ENCODE assay signal across 15 cellular contexts in the genomic region with DNA sequence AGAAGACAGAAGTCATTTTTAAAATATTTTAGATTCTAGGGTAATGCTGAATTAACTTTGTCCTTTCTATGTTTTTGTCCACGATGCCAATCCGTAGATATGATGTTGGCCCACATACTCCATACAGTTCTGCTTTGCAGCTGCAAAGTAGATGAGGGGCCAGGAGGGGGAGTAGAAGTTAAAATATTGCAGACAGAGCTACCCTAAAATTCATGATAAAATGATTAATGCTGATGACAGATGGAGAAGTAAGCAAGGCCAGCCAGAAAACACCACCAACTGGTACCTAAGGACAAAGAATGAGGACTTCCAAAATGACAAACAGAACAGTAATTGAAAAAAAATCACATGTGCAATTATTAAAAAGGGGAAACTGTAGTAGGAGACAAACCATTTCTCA.
DNase-seq lines count a peak whose midpoint lies in the region; ATAC-seq, FAIRE-seq and TF ChIP-seq lines count a peak whose summit lies in the region.
"Had no signal": no experiment of that assay in that cellular context is flagged by ENCODE, and none has a peak within 500 bp of the region (broad histone marks: within the 10 kb centered on the region; RNA-seq: fewer than 3 reads in every experiment).

No MANE protein-coding gene starts in this region.

- H3K4me1 Mint-ChIP-seq in osteocyte (ENCODE audit: unreplicated experiment), result no peaks in the 10 kb centered on the region
- no peaks in the 10 kb centered on the region for H3K4me1 Mint-ChIP-seq in HFFc6 (ENCODE audit: low read depth)

- H3K27me3 Mint-ChIP-seq in osteocyte (ENCODE audit: unreplicated experiment), result peaks cover 12% of the 10 kb centered on the region
- no peaks in the 10 kb centered on the region for H3K27me3 Mint-ChIP-seq in HFFc6 (ENCODE audit: insufficient read depth)

- no peak overlapping the region for H3K4me3 Mint-ChIP-seq in osteocyte (ENCODE audit: unreplicated experiment)
- H3K4me3 Mint-ChIP-seq in HFFc6, result no peak overlapping the region

- FAIRE-seq in bronchial epithelial cell (lab: Jason Lieb, UNC), result no peak
- FAIRE-seq: A204.1, endothelial cell of umbilical vein had no signal

- DNase-seq in DMS53 (lab: John Stamatoyannopoulos, UW) (peak; percentile 0), DMS53 treated with DMSO at 0.1 percent for 48 hours (lab: John Stamatoyannopoulos, UW; ENCODE audit: unreplicated experiment) (no peak), NCI-H524 (lab: John Stamatoyannopoulos, UW) (peak; percentile 25 to 67), bronchial epithelial cell (ENCODE audit: low read depth) (peak; percentile 6), osteocyte (ENCODE audit: extremely low spot score, unreplicated experiment) (no peak), HFFc6 (no peak)
- no peak for DNase-seq in activated CD4-positive, alpha-beta T cell treated with anti-CD3 and anti-CD28 coated beads for 1 hour
- DNase-seq: activated CD8-positive, alpha-beta memory T cell treated with anti-CD3 and anti-CD28 coated beads, Interleukin-2, amount 50 U/mL, for 48 hours; DMS79 treated with DMSO at 0.1 percent for 48 hours; NCI-H1436; Peyer's patch had no signal

- no peaks in the 10 kb centered on the region for H3K9me3 Mint-ChIP-seq in osteocyte (ENCODE audit: unreplicated experiment)
- H3K9me3 Mint-ChIP-seq in HFFc6, result peaks cover 27% of the 10 kb centered on the region

- TF ChIP-seq CTCF in bronchial epithelial cell (IDR thresholded peaks at IDR 0.05; ENCODE audit: insufficient read depth, low read length, severe bottlenecking) (no peak), osteocyte (IDR thresholded peaks at IDR 0.05) (peak; percentile 52), HFFc6 (IDR thresholded peaks at IDR 0.05) (no peak)

- no peaks in the 10 kb centered on the region for H3K27me3 ChIP-seq in bronchial epithelial cell (ENCODE audit: control insufficient read depth, insufficient read depth, low read length)
- H3K27me3 ChIP-seq: Peyer's patch had no signal

- ATAC-seq in GM21515 (IDR thresholded peaks at IDR 0.05; ENCODE audit: unreplicated experiment), result no peak
- ATAC-seq: sciatic nerve had no signal

- H3K36me3 ChIP-seq in bronchial epithelial cell (ENCODE audit: control insufficient read depth, insufficient read depth, low read length), result no peaks in the 10 kb centered on the region
- H3K36me3 ChIP-seq: Peyer's patch had no signal

- H3K4me3 ChIP-seq in bronchial epithelial cell (ENCODE audit: low read depth, low read length), result no peak overlapping the region
- H3K4me3 ChIP-seq: Peyer's patch had no signal

- no peaks in the 10 kb centered on the region for H3K36me3 Mint-ChIP-seq in osteocyte (ENCODE audit: unreplicated experiment)
- H3K36me3 Mint-ChIP-seq in HFFc6 (ENCODE audit: low read depth), result no peaks in the 10 kb centered on the region

- H3K27ac Mint-ChIP-seq in osteocyte (ENCODE audit: unreplicated experiment) (no peak overlapping the region), HFFc6 (no peak overlapping the region)

Comparison
In these comparisons a context has a peak if more than half of its experiments do, and no peak if none do; other contexts are left out.
1. DNase-seq: peak in DMS53 (single experiment), NCI-H524 (2 of 2) and bronchial epithelial cell (single experiment); none in DMS53 treated with DMSO at 0.1 percent for 48 hours (single experiment), osteocyte (single experiment), activated CD4-positive, alpha-beta T cell treated with anti-CD3 and anti-CD28 coated beads for 1 hour (single experiment) and HFFc6 (single experiment).